7 cellular contexts compared by ENCODE assay signal in the genomic region with DNA sequence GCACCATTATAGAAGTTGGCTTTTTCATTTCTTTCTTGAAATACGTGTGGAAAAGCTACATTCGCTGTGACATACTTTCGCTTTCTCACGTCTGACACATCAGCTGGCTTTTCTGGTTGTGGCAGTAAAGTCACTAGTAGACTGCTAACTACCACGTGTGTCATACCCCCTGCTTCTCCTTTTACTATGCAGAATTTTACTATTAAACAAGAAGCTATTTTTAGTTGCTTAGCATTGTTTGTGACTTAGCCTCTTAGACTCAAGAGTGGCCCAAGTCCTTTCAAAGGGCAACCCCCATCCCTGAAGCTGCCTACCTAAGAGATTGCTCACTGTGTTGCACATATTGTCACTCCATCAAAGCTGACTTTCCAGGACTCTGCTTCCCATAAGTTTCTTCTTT. TPM values are rescaled to one million over a fixed set of nuclear protein-coding genes. Genes with fewer than 3 reads are reported as not detected.
DNase-seq lines count a peak whose midpoint lies in the region; ATAC-seq and TF ChIP-seq lines count a peak whose summit lies in the region.

No MANE protein-coding gene starts in this region.

- H3K27me3 ChIP-seq in SJSA1 (replicated peaks) (no peaks in the 10 kb centered on the region; the same call in 1 of the 2 replicates), A673 (replicated peaks; ENCODE audit: insufficient read depth, low read depth, low read length, poor library complexity) (no peaks in the 10 kb centered on the region)

- H3K27ac ChIP-seq in SJSA1, result peak overlapping the region; percentile 21; the same call in 1 of the 2 replicates
- no peak overlapping the region for H3K27ac ChIP-seq in A673 (ENCODE audit: low read depth, low read length, poor library complexity, severe bottlenecking)

- peak overlapping the region; percentile 25 for H3K4me3 ChIP-seq in SJSA1
- H3K4me3 ChIP-seq in A673 (ENCODE audit: low read depth, low read length, poor library complexity, severe bottlenecking), result no peak overlapping the region

- H3K9me3 ChIP-seq in SJSA1 (replicated peaks), result no peaks in the 10 kb centered on the region
- H3K9me3 ChIP-seq in A673 (ENCODE audit: low read depth, low read length, poor library complexity, severe bottlenecking), result no peaks in the 10 kb centered on the region

- no peak for TF ChIP-seq CTCF in A673 (conservative IDR thresholded peaks at IDR 0.05; ENCODE audit: low read depth, low read length)

- BruUV-seq in A673 (replicated peaks; lab: Mats Ljungman, UMichigan), result no TSS peak

- POLR2A ChIA-PET in A673 (lab: Charles Lee; ENCODE audit: low non-redundant PET), result no interaction called here

- intact Hi-C loops in A673 (cut with micrococcal nuclease; ENCODE audit: unreplicated experiment), result no loop called here

- peaks cover 4% of the 10 kb centered on the region; the same call in 1 of the 2 replicates for H3K4me1 ChIP-seq in SJSA1 (replicated peaks)
- no peaks in the 10 kb centered on the region for H3K4me1 ChIP-seq in A673 (ENCODE audit: insufficient read depth, low read length, poor library complexity, severe bottlenecking)

- peak; percentile 86 for ATAC-seq in GM18907 (IDR thresholded peaks at IDR 0.05; ENCODE audit: unreplicated experiment)
- ATAC-seq in HG03060 (IDR thresholded peaks at IDR 0.05; ENCODE audit: low read depth, unreplicated experiment), result peak; percentile 63

- H3K36me3 ChIP-seq in SJSA1 (no peaks in the 10 kb centered on the region), A673 (ENCODE audit: insufficient read depth, low read length, poor library complexity, severe bottlenecking) (no peaks in the 10 kb centered on the region)

- CTCF ChIA-PET in A673 (lab: Charles Lee), result no interaction called here

- peak; percentile 41 to 49 for DNase-seq in SJSA1 (ENCODE audit: low read depth in 1 of 2, low spot score in 2 of 2)
- peak; percentile 7 for DNase-seq in dermis blood vessel endothelial cell
- DNase-seq in stimulated activated CD4-positive, alpha-beta T cell treated with anti-CD3 and anti-CD28 coated beads, Interleukin-4, amount 100 ng/mL, for 1 hour, result peak; percentile 20
- DNase-seq in GM03348 (ENCODE audit: low spot score), result no peak
- no peak for DNase-seq in A673 (ENCODE audit: low spot score)

RNA-seq across cellular contexts. Expression of gene IL2, which starts 2.1 kb away (rescaled TPM):
- total RNA-seq in SJSA1 (2014; rRNA removed; shearing (Covaris generic)), result not detected in 2 replicates
- not detected in 2 replicates for total RNA-seq in dermis blood vessel endothelial cell
- not detected in 2 replicates for total RNA-seq in A673 (2021)

Comparison
In these comparisons a context has a peak if more than half of its experiments do, and no peak if none do; other contexts are left out.
1. DNase-seq: peak in SJSA1 (2 of 2), dermis blood vessel endothelial cell (single experiment) and stimulated activated CD4-positive, alpha-beta T cell treated with anti-CD3 and anti-CD28 coated beads, Interleukin-4, amount 100 ng/mL, for 1 hour (single experiment); none in GM03348 (single experiment) and A673 (single experiment).